ENCODE assay signal across 8 cellular contexts in the genomic region with DNA sequence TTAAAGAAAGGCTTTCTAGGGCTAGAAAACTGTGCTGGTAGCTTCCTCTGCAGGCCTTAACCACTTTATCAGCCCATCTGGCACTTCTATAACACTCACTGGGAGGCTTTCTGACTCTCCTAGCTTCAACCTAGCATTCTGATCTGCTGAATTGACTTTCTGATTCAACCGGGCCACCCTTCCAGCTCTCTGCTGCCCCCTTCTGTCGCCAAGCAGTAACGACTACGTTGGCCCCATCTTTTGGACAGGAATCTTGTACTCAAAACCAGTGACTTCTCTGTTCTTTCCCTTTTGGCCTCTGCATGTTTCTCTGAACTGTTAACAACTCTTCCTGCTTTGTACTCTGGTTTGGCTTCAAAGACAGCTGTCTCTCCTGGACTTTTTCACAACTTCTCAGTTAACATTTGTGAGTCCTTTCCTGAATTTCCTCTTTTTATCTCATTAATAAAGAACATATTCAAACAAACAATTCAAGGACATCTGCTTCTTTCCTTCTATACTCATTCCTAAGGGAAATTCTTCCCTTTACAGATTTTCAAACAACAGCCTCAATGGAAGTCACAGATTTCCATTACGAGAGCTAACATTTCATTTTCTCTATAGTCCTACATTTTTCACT. TPM values are rescaled to one million over a fixed set of nuclear protein-coding genes. Genes with fewer than 3 reads are reported as not detected.
DNase-seq lines count a peak whose midpoint lies in the region; ATAC-seq and TF ChIP-seq lines count a peak whose summit lies in the region.

No MANE protein-coding gene starts in this region.

- H3K27me3 ChIP-seq in GM23338 (ENCODE audit: insufficient read depth) (no peaks in the 10 kb centered on the region), SK-N-SH (ENCODE audit: insufficient read depth) (peaks cover 6% of the 10 kb centered on the region; the same call in 1 of the 2 replicates), prostate gland (replicated peaks; ENCODE audit: insufficient read depth) (no peaks in the 10 kb centered on the region)

- H3K4me1 Mint-ChIP-seq in GM23338: no peaks in the 10 kb centered on the region; the same call in 2 of the 3 replicates

- ATAC-seq in GM23338: peak; percentile 89
- ATAC-seq in HG03571 (IDR thresholded peaks at IDR 0.05; ENCODE audit: unreplicated experiment): no peak

- no peaks in the 10 kb centered on the region; the same call in 2 of the 3 replicates for H3K36me3 Mint-ChIP-seq in GM23338 (ENCODE audit: low read depth)

- H3K4me1 ChIP-seq in GM23338 (ENCODE audit: insufficient read depth): no peaks in the 10 kb centered on the region
- H3K4me1 ChIP-seq in SK-N-SH (ENCODE audit: control insufficient read depth in 1 of 2, insufficient read depth in 2 of 2, low read depth in 1 of 2, low read length in 1 of 2): no peaks in the 10 kb centered on the region; a peak in 2 of 4 replicates
- no peaks in the 10 kb centered on the region for H3K4me1 ChIP-seq in prostate gland (replicated peaks)

- H3K36me3 ChIP-seq in GM23338 (ENCODE audit: insufficient read depth) (no peaks in the 10 kb centered on the region), SK-N-SH (replicated peaks in 1 of 2; ENCODE audit: control insufficient read depth in 1 of 2, insufficient read depth in 2 of 2, low read length in 1 of 2) (no peaks in the 10 kb centered on the region), prostate gland (no peaks in the 10 kb centered on the region)

- H3F3A ChIP-seq in GM23338 (replicated peaks; ENCODE audit: low read depth) (no peaks in the 10 kb centered on the region), SK-N-SH (replicated peaks; ENCODE audit: insufficient read depth) (no peaks in the 10 kb centered on the region)

- H3K4me2 ChIP-seq in GM23338 (no peak overlapping the region), SK-N-SH (no peak overlapping the region)

- no peaks in the 10 kb centered on the region for H3K9me2 ChIP-seq in GM23338 (ENCODE audit: insufficient read depth)
- H3K9me2 ChIP-seq in SK-N-SH: no peaks in the 10 kb centered on the region

- TF ChIP-seq POLR2A in prostate gland (IDR thresholded peaks at IDR 0.05): no peak

- no peaks in the 10 kb centered on the region for H3K9me3 Mint-ChIP-seq in GM23338

- H2AFZ ChIP-seq in GM23338 (no peak overlapping the region), SK-N-SH (ENCODE audit: low read depth) (no peak overlapping the region)

- TF ChIP-seq EP300 in SK-N-SH (IDR thresholded peaks at IDR 0.05; ENCODE audit: borderline replicate concordance in 1 of 2, low read depth in 1 of 2, low read length in 1 of 2): no peak

- WGBS in SK-N-SH (ENCODE audit: low lambda C conversion rate): 14% methylated on average over 5 of the region's 5 CpGs
- WGBS in prostate gland: 15% methylated on average over 5 of the region's 5 CpGs

- no peaks in the 10 kb centered on the region for H3K27me3 Mint-ChIP-seq in GM23338 (ENCODE audit: insufficient read depth, low read depth, poor library complexity)

- DNase-seq in GM03348 (ENCODE audit: low spot score): peak; percentile 79
- peak; percentile 75 for DNase-seq in GM23338 (ENCODE audit: low spot score)
- DNase-seq in LoVo (ENCODE audit: low spot score): peak; percentile 72
- DNase-seq in SK-N-SH: peak; percentile 60
- DNase-seq in activated naive CD4-positive, alpha-beta T cell treated with anti-CD3 and anti-CD28 coated beads, Interleukin-2, amount 50 U/mL, for 16 hours: peak; percentile 58
- peak; percentile 10 to 91 (median 76) for DNase-seq in head of caudate nucleus
- peak; percentile 54 for DNase-seq in prostate gland (ENCODE audit: low spot score)

- H3K9ac ChIP-seq in SK-N-SH: no peak overlapping the region

- TF ChIP-seq RAD21 in SK-N-SH (IDR thresholded peaks at IDR 0.05; ENCODE audit: low read length): peak; percentile 85

- H3K4me3 Mint-ChIP-seq in GM23338: no peak overlapping the region

- CTCF ChIA-PET in SK-N-SH (lab: Yijun Ruan, JAX): interaction anchor here (0.6 to 10.5 kb wide), 60 partner anchors 8 to 1072 kb away, joined by 3 to 321 read pairs (median 4); a partner anchor contains a TSS

- H3K79me2 ChIP-seq in GM23338 (replicated peaks; ENCODE audit: insufficient read depth) (no peaks in the 10 kb centered on the region), SK-N-SH (ENCODE audit: insufficient read depth) (no peaks in the 10 kb centered on the region)

- H3K27ac ChIP-seq in GM23338 (ENCODE audit: low read depth) (no peak overlapping the region), SK-N-SH (ENCODE audit: low read depth in 2 of 2, low read length in 1 of 2) (no peak overlapping the region), prostate gland (no peak overlapping the region)

- intact Hi-C loops in head of caudate nucleus (cut with DNase I): loop anchor here (5.0 kb wide), 2 partner anchors 57 to 147 kb away; no protein-coding TSS in a partner anchor
- intact Hi-C loops in prostate gland (cut with DNase I): loop anchor here (5.0 kb wide), 1 partner anchor 62 kb away; no protein-coding TSS in a partner anchor

- H3K9me3 ChIP-seq in SK-N-SH (no peaks in the 10 kb centered on the region), prostate gland (no peaks in the 10 kb centered on the region)

- H3K4me3 ChIP-seq in GM23338 (no peak overlapping the region), SK-N-SH (ENCODE audit: low read depth in 2 of 2, low read length in 1 of 2) (peak overlapping the region in 1 of 2 experiments; percentile 24; a peak in 1 of 4 replicates), prostate gland (no peak overlapping the region)

- no peak overlapping the region for H3K27ac Mint-ChIP-seq in GM23338

- TF ChIP-seq CTCF in GM23338 (conservative IDR thresholded peaks at IDR 0.05; ENCODE audit: low read depth in 2 of 2) (peak; percentile 90 to 94), SK-N-SH (IDR thresholded peaks at IDR 0.05) (peak; percentile 89), prostate gland (IDR thresholded peaks at IDR 0.05) (peak; percentile 61 to 80 (median 78))

- no peaks in the 10 kb centered on the region; the same call in 1 of the 2 replicates for H4K20me1 ChIP-seq in GM23338 (replicated peaks; ENCODE audit: insufficient read depth)
- H4K20me1 ChIP-seq in SK-N-SH (ENCODE audit: insufficient read depth): no peaks in the 10 kb centered on the region

- POLR2A ChIA-PET in SK-N-SH (lab: Yijun Ruan, JAX): no interaction called here

TF ChIP-seq in GM23338, 12 proteins besides CTCF, POLR2A, EP300 and RAD21 (continues in another document):
- no peak for TF ChIP-seq ZNF114 (CRISPR knock-in tag; IDR thresholded peaks at IDR 0.05)
- TF ChIP-seq ZNF331 (CRISPR knock-in tag; IDR thresholded peaks at IDR 0.05; ENCODE audit: low read depth): no peak
- TF ChIP-seq EZH2phosphoT487 (IDR thresholded peaks at IDR 0.05; ENCODE audit: unreplicated experiment): no peak

TF ChIP-seq in SK-N-SH, 30 proteins besides CTCF, POLR2A, EP300 and RAD21:
- TF ChIP-seq, protein P1, sequence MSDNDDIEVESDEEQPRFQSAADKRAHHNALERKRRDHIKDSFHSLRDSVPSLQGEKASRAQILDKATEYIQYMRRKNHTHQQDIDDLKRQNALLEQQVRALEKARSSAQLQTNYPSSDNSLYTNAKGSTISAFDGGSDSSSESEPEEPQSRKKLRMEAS (IDR thresholded peaks at IDR 0.05; ENCODE audit: low read depth): no peak
- no peak for TF ChIP-seq ELF1 (IDR thresholded peaks at IDR 0.05)
- TF ChIP-seq SMC3 (IDR thresholded peaks at IDR 0.05; ENCODE audit: low read depth, low read length): peak; percentile 88
TF ChIP-seq in SK-N-SH: peak in this region for 1.

RNA-seq across cellular contexts. Expression of a gene that starts 43.9 kb away (rescaled TPM):
- 65.8 and 68.7 TPM in 2 replicates for total RNA-seq in GM23338 (2014; rRNA removed; shearing (Covaris generic))
- 24.8 and 35.2 TPM in 2 replicates for polyA plus RNA-seq in GM23338 (2016; fragmentation: Nextera tagmentation; extraction: Ambion mirVana)
- 2.6 and 3.4 TPM in 2 replicates for polyA plus RNA-seq in SK-N-SH (2012; rRNA removed)
- 3.5 and 4.0 TPM in 2 replicates for polyA plus RNA-seq in SK-N-SH (2012; cell fraction: cytosol; rRNA removed)
- 3.0 and 6.1 TPM in 2 replicates for polyA plus RNA-seq in SK-N-SH (2012; cell fraction: nucleus; rRNA removed)
- total RNA-seq in prostate gland: 100 to 1,000 TPM in 1 of 2 donors, 10 to 100 TPM in 1; 66.3 to 117 TPM
